ENCODE assay signal across 8 cellular contexts in the genomic region with DNA sequence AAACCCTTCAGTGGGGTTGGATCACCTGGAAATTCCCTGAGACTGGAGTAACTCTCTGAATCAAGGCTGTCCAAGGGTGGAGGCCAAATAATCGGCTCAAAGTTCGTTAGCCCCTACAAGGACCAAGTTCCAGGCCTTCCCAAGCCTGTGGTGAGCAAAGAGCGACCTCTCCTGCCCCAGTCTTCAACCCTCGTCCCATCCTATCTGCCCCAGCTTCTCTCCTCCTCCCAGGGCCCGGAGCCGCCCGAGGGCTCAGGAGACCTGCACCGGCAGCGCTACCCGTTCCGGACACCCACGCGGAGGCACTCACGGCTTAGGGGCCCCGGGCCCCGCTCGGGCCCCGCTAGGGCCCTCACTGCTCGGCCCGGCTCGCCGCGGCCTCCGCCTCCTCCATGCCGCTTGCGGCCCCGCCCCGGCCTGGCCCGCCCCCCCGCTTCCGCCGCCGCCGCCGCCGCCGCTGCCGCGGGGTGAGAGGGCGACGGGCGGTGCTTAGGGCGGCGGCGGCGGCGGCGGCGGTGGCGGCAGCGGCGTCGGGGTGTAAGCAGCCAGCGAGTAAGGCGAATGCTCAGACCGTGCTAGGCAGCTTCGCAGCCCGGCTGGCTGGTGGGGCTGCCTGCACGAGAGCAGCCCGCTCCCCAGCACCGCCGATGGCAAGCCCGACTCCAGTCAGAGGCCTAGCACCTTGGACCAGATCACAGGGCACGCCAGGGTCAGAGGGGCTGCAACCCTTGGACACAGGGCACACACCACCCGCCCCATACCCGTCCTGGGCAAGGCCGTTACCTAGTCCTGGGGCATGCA. TPM values are rescaled to one million over a fixed set of nuclear protein-coding genes. Genes with fewer than 3 reads are reported as not detected.
DNase-seq lines count a peak whose midpoint lies in the region; ATAC-seq and TF ChIP-seq lines count a peak whose summit lies in the region.

A gene (minus strand): TSS at position 409 of the 801 bp plus-strand sequence. CDS start 613 bp downstream, outside the sequence.

- no peak for TF ChIP-seq EP300 in gastroesophageal sphincter (IDR thresholded peaks at IDR 0.05)

- peak within 1 kb of the TSS; percentile 45 to 88 (median 77) for H3K27ac ChIP-seq in gastroesophageal sphincter
- peak within 1 kb of the TSS; percentile 90 for H3K27ac ChIP-seq in temporal lobe (ENCODE audit: low read depth, low read length)

- H3K36me3 ChIP-seq in gastroesophageal sphincter: peaks cover 0 to 31% of the 10 kb centered on the region in 2 donors

- TF ChIP-seq CTCF in GM20000 (IDR thresholded peaks at IDR 0.05; ENCODE audit: extremely low read depth, missing control alignments) (no peak), gastroesophageal sphincter (IDR thresholded peaks at IDR 0.05) (peak in 1 of 4 experiments; percentile 29)

- H3K4me3 ChIP-seq in gastroesophageal sphincter: peak within 1 kb of the TSS; percentile 57 to 68

- no peaks in the 10 kb centered on the region for H3K9me3 ChIP-seq in gastroesophageal sphincter

- H3K4me1 ChIP-seq in gastroesophageal sphincter: peaks cover 0 to 53% (median 15%) of the 10 kb centered on the region in 3 donors

- peak; percentile 53 to 56 for TF ChIP-seq POLR2A in gastroesophageal sphincter (IDR thresholded peaks at IDR 0.05)

- 0% methylated on average over 9 of the region's 67 CpGs; no CpG with 5 or more reads in 1 of the 2 donors for WGBS in gastroesophageal sphincter (ENCODE audit: low coverage in 1 of 2), 2 donors

- H3K27me3 ChIP-seq in gastroesophageal sphincter: no peaks in the 10 kb centered on the region

- ATAC-seq in gastroesophageal sphincter: peak; percentile 94

- peak; percentile 21 for DNase-seq in DMS 273 treated with DMSO at 0.1 percent for 48 hours (lab: John Stamatoyannopoulos, UW)
- DNase-seq in GM20000 (ENCODE audit: low spot score): peak; percentile 98
- DNase-seq in HUDEP-2 (lab: John Stamatoyannopoulos, UW; ENCODE audit: unreplicated experiment in 76 of 76): peak in 53 of 76 experiments; percentile 5 to 67 (median 42)
- peak; percentile 37 for DNase-seq in SHP77 treated with DMSO at 0.1 percent for 48 hours (lab: John Stamatoyannopoulos, UW)
- DNase-seq in activated naive CD4-positive, alpha-beta T cell treated with Interleukin-2 at 50 U/mL for 16 hours: peak; percentile 81
- DNase-seq in occipital lobe (lab: John Stamatoyannopoulos, UW): peak; percentile 60

RNA-seq across cellular contexts. Expression of the gene that starts here (rescaled TPM):
- total RNA-seq in gastroesophageal sphincter: 10 to 100 TPM; 31.0 to 50.4 (median 38.2) TPM
- total RNA-seq in occipital lobe: 33.4 TPM
- 29.0 TPM for total RNA-seq in temporal lobe

Comparison
In these comparisons a context has a peak if more than half of its experiments do, and no peak if none do; other contexts are left out.
1. Peak in every context shown above with its lines: DNase-seq, ATAC-seq, H3K4me3 ChIP-seq and H3K27ac ChIP-seq.
2. DNase-seq: peak in every context shown above with its lines; median percentile 98 in GM20000; 81 in activated naive CD4-positive, alpha-beta T cell treated with Interleukin-2 at 50 U/mL for 16 hours; 60 in occipital lobe; 42 in HUDEP-2; 37 in SHP77 treated with DMSO at 0.1 percent for 48 hours; 21 in DMS 273 treated with DMSO at 0.1 percent for 48 hours.